8 cellular contexts compared by ENCODE assay signal in the genomic region with DNA sequence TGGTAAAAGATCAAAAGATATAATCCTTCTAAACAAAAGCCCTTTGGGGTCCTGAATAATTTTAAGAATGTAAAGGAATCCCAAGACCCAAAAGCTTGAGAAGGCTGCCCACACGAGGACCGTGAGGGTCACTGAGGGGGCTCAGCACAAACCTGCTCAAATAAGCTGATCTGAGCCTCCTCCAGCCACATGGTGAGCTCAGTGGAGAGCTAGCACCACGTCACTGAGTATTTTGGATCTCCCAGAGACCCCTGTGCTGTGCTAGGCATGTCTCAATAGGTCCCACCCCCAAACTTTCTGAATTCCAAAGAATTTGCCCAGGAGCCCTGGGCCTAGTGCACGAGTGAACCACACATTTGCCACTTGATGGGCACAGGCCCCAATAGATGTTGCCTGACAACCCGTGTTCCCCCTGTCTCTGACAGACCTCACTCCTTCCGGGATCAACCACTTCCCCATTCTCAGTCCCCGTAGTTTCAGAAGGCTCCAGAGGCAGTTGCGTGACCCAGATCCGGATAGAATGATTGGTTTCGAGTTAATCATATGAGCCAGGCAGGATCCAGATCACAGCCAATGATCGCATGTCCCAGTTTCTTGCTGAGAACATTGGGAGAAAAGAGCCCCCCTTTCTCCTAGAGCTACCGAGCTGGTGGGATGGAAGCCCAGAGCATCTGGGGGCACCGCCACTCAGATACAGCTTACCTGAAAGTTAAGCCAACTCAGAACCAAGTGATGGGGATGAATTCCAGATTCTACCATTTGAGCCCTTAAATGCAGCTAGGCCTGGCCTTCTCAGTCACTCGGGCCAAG.
DNase-seq lines count a peak whose midpoint lies in the region; ATAC-seq and TF ChIP-seq lines count a peak whose summit lies in the region.

No MANE protein-coding gene starts in this region.

- CTCF ChIA-PET in CD4-positive, alpha-beta memory T cell (lab: Charles Lee; ENCODE audit: partially characterized antibody): interaction anchor here (1.4 to 11.6 kb wide), 3 partner anchors 8 to 14 kb away, joined by 4 to 74 read pairs (median 9); no protein-coding TSS in a partner anchor

- no peak overlapping the region for H3K4me3 Mint-ChIP-seq in CD4-positive, alpha-beta memory T cell

- no peaks in the 10 kb centered on the region for H3K9me3 Mint-ChIP-seq in CD4-positive, alpha-beta memory T cell

- H3K36me3 ChIP-seq in colonic mucosa: no peaks in the 10 kb centered on the region
- H3K36me3 ChIP-seq in psoas muscle (ENCODE audit: insufficient read depth in 1 of 2, low read depth in 1 of 2): peaks cover 10 to 46% of the 10 kb centered on the region in 2 donors
- no peaks in the 10 kb centered on the region for H3K36me3 ChIP-seq in CD4-positive, alpha-beta memory T cell (ENCODE audit: insufficient read depth, low read length)

- TF ChIP-seq CTCF in colonic mucosa (IDR thresholded peaks at IDR 0.05): no peak
- TF ChIP-seq CTCF in psoas muscle (IDR thresholded peaks at IDR 0.05): no peak

- intact Hi-C loops in colonic mucosa (cut with DNase I) (no loop called here), psoas muscle (cut with DNase I) (no loop called here)
- intact Hi-C loops in CD4-positive, alpha-beta memory T cell (cut with micrococcal nuclease): no loop called here

- no peaks in the 10 kb centered on the region for H3K27me3 ChIP-seq in colonic mucosa
- H3K27me3 ChIP-seq in psoas muscle (ENCODE audit: insufficient read depth in 3 of 3, low read length in 2 of 3): no peaks in the 10 kb centered on the region
- H3K27me3 ChIP-seq in CD4-positive, alpha-beta memory T cell (ENCODE audit: insufficient read depth, low read length): no peaks in the 10 kb centered on the region

- H3K4me1 ChIP-seq in colonic mucosa (no peaks in the 10 kb centered on the region), psoas muscle (peaks cover 28% of the 10 kb centered on the region)
- H3K4me1 ChIP-seq in CD4-positive, alpha-beta memory T cell (ENCODE audit: insufficient read depth, low read length): no peaks in the 10 kb centered on the region

- peak; percentile 24 for DNase-seq in colonic mucosa
- DNase-seq in psoas muscle: no peak
- DNase-seq in effector CD8-positive, alpha-beta T cell (lab: John Stamatoyannopoulos, UW): no peak
- no peak for DNase-seq in stimulated activated CD4-positive, alpha-beta T cell treated with anti-CD3 and anti-CD28 coated beads, Interleukin-2, amount 100 ng/mL, for 24 hours
- DNase-seq in central memory CD4-positive, alpha-beta T cell: no peak
- no peak for DNase-seq in CD4-positive, alpha-beta memory T cell

- H3K9me3 ChIP-seq in colonic mucosa (no peaks in the 10 kb centered on the region), psoas muscle (no peaks in the 10 kb centered on the region)
- no peaks in the 10 kb centered on the region for H3K9me3 ChIP-seq in CD4-positive, alpha-beta memory T cell (ENCODE audit: control insufficient read depth in 1 of 2, low read length in 2 of 2)

- 65 to 80% (median 69%) methylated on average over 14 of the region's 14 CpGs for WGBS in psoas muscle, 3 donors

- H3K4me3 ChIP-seq in colonic mucosa (no peak overlapping the region), psoas muscle (no peak overlapping the region)
- no peak overlapping the region for H3K4me3 ChIP-seq in CD4-positive, alpha-beta memory T cell (ENCODE audit: low read length in 2 of 2)

- no peaks in the 10 kb centered on the region for H3K4me1 Mint-ChIP-seq in CD4-positive, alpha-beta memory T cell

- no peaks in the 10 kb centered on the region for H3K27me3 Mint-ChIP-seq in CD4-positive, alpha-beta memory T cell

- no peak overlapping the region for H3K9ac ChIP-seq in colonic mucosa (ENCODE audit: low read depth in 2 of 2, low read length in 2 of 2)

- POLR2A ChIA-PET in CD4-positive, alpha-beta memory T cell (lab: Charles Lee; ENCODE audit: partially characterized antibody): no interaction called here

- no peaks in the 10 kb centered on the region for H3K36me3 Mint-ChIP-seq in CD4-positive, alpha-beta memory T cell

- H3K27ac ChIP-seq in colonic mucosa (no peak overlapping the region), psoas muscle (peak overlapping the region; percentile 68)
- H3K27ac ChIP-seq in CD4-positive, alpha-beta memory T cell (ENCODE audit: low read depth, low read length): no peak overlapping the region

- no peak overlapping the region for H3K27ac Mint-ChIP-seq in CD4-positive, alpha-beta memory T cell

- peak; percentile 66 for ATAC-seq in GM18868 (IDR thresholded peaks at IDR 0.05; ENCODE audit: unreplicated experiment)
- peak; percentile 56 for ATAC-seq in HG03196 (IDR thresholded peaks at IDR 0.05; ENCODE audit: unreplicated experiment)
- no peak for ATAC-seq in psoas muscle

Comparison
In these comparisons a context has a peak if more than half of its experiments do, and no peak if none do; other contexts are left out.
1. ATAC-seq: peak in GM18868 (single experiment) and HG03196 (single experiment); none in psoas muscle (0 of 4).